In the genomic region with DNA sequence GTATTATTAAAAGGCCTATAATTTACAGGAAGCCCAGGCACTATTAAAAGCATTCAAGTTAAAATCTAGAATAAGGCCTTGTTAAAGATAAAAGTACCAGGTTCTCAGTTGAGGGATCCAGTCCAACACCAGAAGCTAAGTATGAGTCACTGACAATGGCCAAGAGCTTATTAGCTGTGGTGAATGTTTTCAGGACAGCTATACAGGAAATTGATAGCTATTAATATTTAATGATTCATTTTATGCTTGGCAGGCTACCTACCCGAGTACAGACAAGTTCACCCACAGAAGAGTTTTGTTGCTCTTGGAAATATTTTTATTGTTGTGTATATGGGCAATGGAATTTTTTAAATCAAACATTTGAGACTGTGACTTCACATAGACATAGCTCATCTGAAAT, we compare ENCODE assay signal across 1 cellular context.
TF ChIP-seq lines count a peak whose summit lies in the region.

No MANE protein-coding gene starts in this region.

TF ChIP-seq in SK-N-SH, 30 proteins besides CTCF, POLR2A, EP300 and RAD21 (continued from another document):
- TF ChIP-seq, protein P1, sequence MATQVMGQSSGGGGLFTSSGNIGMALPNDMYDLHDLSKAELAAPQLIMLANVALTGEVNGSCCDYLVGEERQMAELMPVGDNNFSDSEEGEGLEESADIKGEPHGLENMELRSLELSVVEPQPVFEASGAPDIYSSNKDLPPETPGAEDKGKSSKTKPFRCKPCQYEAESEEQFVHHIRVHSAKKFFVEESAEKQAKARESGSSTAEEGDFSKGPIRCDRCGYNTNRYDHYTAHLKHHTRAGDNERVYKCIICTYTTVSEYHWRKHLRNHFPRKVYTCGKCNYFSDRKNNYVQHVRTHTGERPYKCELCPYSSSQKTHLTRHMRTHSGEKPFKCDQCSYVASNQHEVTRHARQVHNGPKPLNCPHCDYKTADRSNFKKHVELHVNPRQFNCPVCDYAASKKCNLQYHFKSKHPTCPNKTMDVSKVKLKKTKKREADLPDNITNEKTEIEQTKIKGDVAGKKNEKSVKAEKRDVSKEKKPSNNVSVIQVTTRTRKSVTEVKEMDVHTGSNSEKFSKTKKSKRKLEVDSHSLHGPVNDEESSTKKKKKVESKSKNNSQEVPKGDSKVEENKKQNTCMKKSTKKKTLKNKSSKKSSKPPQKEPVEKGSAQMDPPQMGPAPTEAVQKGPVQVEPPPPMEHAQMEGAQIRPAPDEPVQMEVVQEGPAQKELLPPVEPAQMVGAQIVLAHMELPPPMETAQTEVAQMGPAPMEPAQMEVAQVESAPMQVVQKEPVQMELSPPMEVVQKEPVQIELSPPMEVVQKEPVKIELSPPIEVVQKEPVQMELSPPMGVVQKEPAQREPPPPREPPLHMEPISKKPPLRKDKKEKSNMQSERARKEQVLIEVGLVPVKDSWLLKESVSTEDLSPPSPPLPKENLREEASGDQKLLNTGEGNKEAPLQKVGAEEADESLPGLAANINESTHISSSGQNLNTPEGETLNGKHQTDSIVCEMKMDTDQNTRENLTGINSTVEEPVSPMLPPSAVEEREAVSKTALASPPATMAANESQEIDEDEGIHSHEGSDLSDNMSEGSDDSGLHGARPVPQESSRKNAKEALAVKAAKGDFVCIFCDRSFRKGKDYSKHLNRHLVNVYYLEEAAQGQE (IDR thresholded peaks at IDR 0.05; ENCODE audit: low read depth, low read length) = no peak
- no peak for TF ChIP-seq FOXJ3 (CRISPR knock-in tag; IDR thresholded peaks at IDR 0.05)
